Comparison of ENCODE assay signal across 23 cellular contexts in the genomic region with DNA sequence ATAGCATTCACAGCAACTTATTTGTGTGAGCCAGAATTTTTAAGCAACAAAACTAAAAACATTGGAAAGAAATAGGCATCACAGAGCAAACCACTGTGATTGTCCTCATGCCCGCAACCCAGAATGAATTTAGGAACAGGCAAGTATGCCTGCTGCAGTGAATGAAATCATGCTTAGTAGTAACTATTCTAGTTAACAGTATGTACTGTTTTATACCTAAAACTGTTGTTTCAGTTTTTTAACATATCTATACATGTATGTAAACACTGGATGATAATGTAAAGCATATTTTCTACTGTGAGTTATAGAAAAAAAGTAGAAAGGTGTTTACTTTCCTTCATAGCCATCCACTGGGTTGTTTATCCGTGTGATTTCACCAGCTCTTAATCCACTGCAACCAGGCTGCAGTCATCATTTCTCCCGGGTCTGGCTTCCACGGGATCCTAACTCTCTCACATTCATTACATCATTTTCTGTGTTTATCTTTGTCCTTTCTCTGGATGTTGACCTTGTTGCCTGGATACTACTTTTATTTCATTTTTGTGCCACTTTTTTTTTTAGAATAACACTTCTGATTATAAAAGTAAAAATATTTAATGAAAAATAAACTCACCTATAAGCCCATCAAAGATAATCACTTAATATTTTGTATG. TPM values are rescaled to one million over a fixed set of nuclear protein-coding genes. Genes with fewer than 3 reads are reported as not detected.
DNase-seq lines count a peak whose midpoint lies in the region; ATAC-seq, FAIRE-seq and TF ChIP-seq lines count a peak whose summit lies in the region.
"Had no signal": no experiment of that assay in that cellular context is flagged by ENCODE, and none has a peak within 500 bp of the region (broad histone marks: within the 10 kb centered on the region; RNA-seq: fewer than 3 reads in every experiment).

No MANE protein-coding gene starts in this region.

- FAIRE-seq in islet of Langerhans (lab: Jason Lieb, UNC): peak; percentile 99
- FAIRE-seq: bronchial epithelial cell, GM19239 had no signal

- no peak for TF ChIP-seq CTCF in 22Rv1 (IDR thresholded peaks at IDR 0.05)
- TF ChIP-seq CTCF in natural killer cell (IDR thresholded peaks at IDR 0.05): no peak
- TF ChIP-seq CTCF in lower leg skin (IDR thresholded peaks at IDR 0.05): no peak

- peaks cover 13 to 14% of the 10 kb centered on the region in 2 donors for H3K4me1 Mint-ChIP-seq in natural killer cell

- peak; percentile 3 for DNase-seq in HT-29 (ENCODE audit: low spot score)
- peak; percentile 4 for DNase-seq in astrocyte of the hippocampus (ENCODE audit: low read depth, low spot score)
- DNase-seq in natural killer cell: no peak
- no peak for DNase-seq in activated naive CD4-positive, alpha-beta T cell treated with anti-CD3 and anti-CD28 coated beads, Interleukin-2, amount 50 U/mL, for 72 hours (ENCODE audit: low spot score in 2 of 2)
- DNase-seq in lower leg skin (ENCODE audit: low spot score in 2 of 2): no peak
- DNase-seq: activated CD4-positive, alpha-beta T cell treated with anti-CD3 and anti-CD28 coated beads, Interleukin-2, amount 10 ng/mL, durations not matched to agents 7 days and 5 days; foreskin keratinocyte; GOT3; NCI-H1694; NCI-H446; right lobe of liver; T-helper 2 cell had no signal

- H3K9me3 Mint-ChIP-seq in natural killer cell: peaks cover 0 to 4% of the 10 kb centered on the region in 2 donors
- no peaks in the 10 kb centered on the region for H3K9me3 Mint-ChIP-seq in activated naive CD4-positive, alpha-beta T cell treated with anti-CD3 and anti-CD28 coated beads, Interleukin-2, amount 50 U/mL, for 72 hours
- H3K9me3 Mint-ChIP-seq: activated CD4-positive, alpha-beta T cell treated with anti-CD3 and anti-CD28 coated beads, Interleukin-2, amount 10 ng/mL, durations not matched to agents 7 days and 5 days; activated T-helper 2 cell treated with anti-CD3 and anti-CD28 coated beads, Interferon-gamma antibody, Interleukin-2, Interleukin-4, amounts not matched to agents 10 μg/mL and 5 μg/mL and 100 μg/mL, durations not matched to agents 14 hours and 24 hours and 36 hours had no signal

- TF ChIP-seq POLR2A in lower leg skin (IDR thresholded peaks at IDR 0.05): no peak

- no peak overlapping the region for H3K4me3 Mint-ChIP-seq in natural killer cell
- H3K4me3 Mint-ChIP-seq: activated CD4-positive, alpha-beta T cell treated with anti-CD3 and anti-CD28 coated beads, Interleukin-2, amount 10 ng/mL, durations not matched to agents 7 days and 5 days; mesothelial cell of epicardium; natural killer cell treated with Interleukin-12 subunit alpha and Interleukin-12 subunit beta and Interleukin-15 and Interleukin-18, amount 100 ng/mL, for 72 hours had no signal

- H3K27me3 Mint-ChIP-seq in natural killer cell (ENCODE audit: low read depth in 2 of 2): peaks cover 29 to 45% of the 10 kb centered on the region in 2 donors

- H3K27ac ChIP-seq in 22Rv1: peak overlapping the region; percentile 33
- H3K27ac ChIP-seq: epithelial cell of prostate, foreskin keratinocyte, parathyroid adenoma, right lobe of liver, SK-N-MC had no signal

- WGBS in lower leg skin, 2 donors: 50 to 54% methylated on average over 4 of the region's 4 CpGs

- H3K4me3 ChIP-seq in lower leg skin (ENCODE audit: low read depth, poor library complexity, severe bottlenecking): no peak overlapping the region
- H3K4me3 ChIP-seq: right lobe of liver, SK-N-MC had no signal

- peaks cover 6% of the 10 kb centered on the region for H3K36me3 Mint-ChIP-seq in natural killer cell
- H3K36me3 Mint-ChIP-seq in activated naive CD4-positive, alpha-beta T cell treated with anti-CD3 and anti-CD28 coated beads, Interleukin-2, amount 50 U/mL, for 72 hours: no peaks in the 10 kb centered on the region
- H3K36me3 Mint-ChIP-seq: mesothelial cell of epicardium had no signal

- no peak overlapping the region for H3K27ac Mint-ChIP-seq in natural killer cell
- H3K27ac Mint-ChIP-seq in activated naive CD4-positive, alpha-beta T cell treated with anti-CD3 and anti-CD28 coated beads, Interleukin-2, amount 50 U/mL, for 72 hours: no peak overlapping the region
- H3K27ac Mint-ChIP-seq: activated CD4-positive, alpha-beta T cell treated with anti-CD3 and anti-CD28 coated beads, Interleukin-2, amount 10 ng/mL, durations not matched to agents 7 days and 5 days; activated T-helper 2 cell treated with anti-CD3 and anti-CD28 coated beads, Interferon-gamma antibody, Interleukin-2, Interleukin-4, amounts not matched to agents 10 μg/mL and 5 μg/mL and 100 μg/mL, durations not matched to agents 14 hours and 24 hours and 36 hours; mesothelial cell of epicardium; natural killer cell treated with Interleukin-12 subunit alpha and Interleukin-12 subunit beta and Interleukin-15 and Interleukin-18, amount 100 ng/mL, for 72 hours had no signal

- intact Hi-C loops in natural killer cell (cut with micrococcal nuclease): no loop called here
- intact Hi-C loops in lower leg skin (cut with DNase I; ENCODE audit: low total_unique reads): no loop called here

- no peak for ATAC-seq in natural killer cell
- no peak for ATAC-seq in activated naive CD4-positive, alpha-beta T cell treated with anti-CD3 and anti-CD28 coated beads, Interleukin-2, amount 50 U/mL, for 72 hours
- ATAC-seq in GM19035 (IDR thresholded peaks at IDR 0.05; ENCODE audit: unreplicated experiment): no peak
- ATAC-seq: foreskin keratinocyte; natural killer cell treated with Interleukin-12 subunit alpha and Interleukin-12 subunit beta and Interleukin-15 and Interleukin-18, amount 100 ng/mL, for 72 hours had no signal

RNA-seq across cellular contexts. Expression of a gene that starts 3.6 kb away (rescaled TPM):
- total RNA-seq in HT-29 (2014; rRNA removed; shearing (Covaris generic)): 8.7 and 10.0 TPM in 2 replicates
- total RNA-seq in natural killer cell (under 1 TPM in 2 of 3 donors, not detected in 1; 0.05 to 0.09 TPM), lower leg skin (10 to 100 TPM in 2 of 4 donors, 1 to 10 TPM in 2; 2.8 to 11.8 (median 7.8) TPM)
- total RNA-seq in activated naive CD4-positive, alpha-beta T cell treated with anti-CD3 and anti-CD28 coated beads, Interleukin-2, amount 50 U/mL, for 72 hours: 1 to 10 TPM in 1 of 2 donors, under 1 TPM in 1; 0.11 to 9.5 TPM

RNA-seq across cellular contexts. Expression of a gene that starts 50.9 kb away (rescaled TPM):
- 69.0 and 71.2 TPM in 2 replicates for total RNA-seq in HT-29 (2014; rRNA removed; shearing (Covaris generic))
- total RNA-seq in natural killer cell: 1 to 10 TPM in 1 of 3 donors, under 1 TPM in 1, not detected in 1; 0.05 to 1.6 TPM
- 1 to 10 TPM; 2.2 to 5.7 TPM for total RNA-seq in activated naive CD4-positive, alpha-beta T cell treated with anti-CD3 and anti-CD28 coated beads, Interleukin-2, amount 50 U/mL, for 72 hours
- 1,000 to 10,000 TPM; 1,452 to 1,932 (median 1,836) TPM for total RNA-seq in lower leg skin

Comparison
In these comparisons a context has a peak if more than half of its experiments do, and no peak if none do; other contexts are left out.
1. DNase-seq: peak in HT-29 (single experiment) and astrocyte of the hippocampus (single experiment); none in natural killer cell (single experiment), activated naive CD4-positive, alpha-beta T cell treated with anti-CD3 and anti-CD28 coated beads, Interleukin-2, amount 50 U/mL, for 72 hours (0 of 2) and lower leg skin (0 of 2).
2. RNA of a gene that starts 50.9 kb away (total RNA-seq): 1,452 to 1,932 TPM in lower leg skin; 69.0 to 71.2 TPM in HT-29, 2.2 to 5.7 TPM in activated naive CD4-positive, alpha-beta T cell treated with anti-CD3 and anti-CD28 coated beads, Interleukin-2, amount 50 U/mL, for 72 hours and 0.05 to 1.6 TPM in natural killer cell; every median in the first group is over 10 times any median in the second.